In the genomic region with DNA sequence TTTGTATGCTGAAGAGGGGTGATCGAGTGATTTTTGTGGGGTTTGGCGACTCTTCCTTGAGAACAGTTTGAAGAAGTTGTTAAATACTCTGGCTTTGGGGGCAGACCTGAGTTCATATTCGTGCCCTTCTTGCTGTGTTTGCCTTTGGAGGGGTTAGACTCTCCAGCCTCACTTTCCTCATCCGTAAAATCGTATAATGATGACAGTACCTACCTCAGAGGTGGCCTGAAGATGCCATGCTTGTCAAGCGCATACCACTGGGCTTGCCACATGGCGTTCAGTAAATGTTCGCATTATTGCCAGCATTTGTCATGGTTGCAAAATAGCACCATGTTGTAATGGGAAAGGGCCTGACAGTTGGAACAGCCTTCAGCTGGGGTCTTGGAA, we compare ENCODE assay signal across 8 cellular contexts. TPM values are rescaled to one million over a fixed set of nuclear protein-coding genes. Genes with fewer than 3 reads are reported as not detected.
DNase-seq lines count a peak whose midpoint lies in the region; FAIRE-seq and TF ChIP-seq lines count a peak whose summit lies in the region.

No MANE protein-coding gene starts in this region.

- H3K27ac Mint-ChIP-seq in dendritic cell treated with granulocyte-macrophage colony-stimulating factor and Interleukin-4, amounts not matched to agents 40 ng/mL and 50 ng/mL, for 4 days, result peak overlapping the region; percentile 86

- H3K36me3 Mint-ChIP-seq in dendritic cell treated with granulocyte-macrophage colony-stimulating factor and Interleukin-4, amounts not matched to agents 40 ng/mL and 50 ng/mL, for 4 days (ENCODE audit: low read depth), result peaks cover 7% of the 10 kb centered on the region

- TF ChIP-seq POLR2A in thyroid gland (IDR thresholded peaks at IDR 0.05), result no peak

- H3K27ac ChIP-seq in AG04450 (ENCODE audit: low read depth, low read length), result peak overlapping the region; percentile 82
- H3K27ac ChIP-seq in HL-60 (replicated peaks), result peak overlapping the region; percentile 82
- peak overlapping the region; percentile 78 to 93 (median 82) for H3K27ac ChIP-seq in thyroid gland

- H3K4me3 ChIP-seq in AG04450 (ENCODE audit: low read depth, low read length), result peak overlapping the region; percentile 90
- H3K4me3 ChIP-seq in HL-60 (replicated peaks; ENCODE audit: insufficient read depth, low read length), result peak overlapping the region; percentile 73
- peak overlapping the region in 2 of 3 donors; percentile 91 to 95 for H3K4me3 ChIP-seq in thyroid gland (replicated peaks in 1 of 3)

- FAIRE-seq in D721Med (lab: Jason Lieb, UNC), result no peak

- H3K9me3 Mint-ChIP-seq in dendritic cell treated with granulocyte-macrophage colony-stimulating factor and Interleukin-4, amounts not matched to agents 40 ng/mL and 50 ng/mL, for 4 days, result no peaks in the 10 kb centered on the region

- DNase-seq in AG04450 (ENCODE audit: low read depth, low spot score), result no peak
- DNase-seq in HL-60 (ENCODE audit: low read depth in 1 of 2, low spot score in 1 of 2), result peak in 1 of 2 experiments; percentile 88
- peak in 3 of 5 donors; percentile 17 to 52 (median 39) for DNase-seq in T-helper 1 cell
- peak; percentile 57 to 77 for DNase-seq in lung microvascular endothelial cell (ENCODE audit: low read depth in 2 of 2)
- DNase-seq in thyroid gland, result no peak
- DNase-seq in D721Med (ENCODE audit: insufficient read length, low spot score), result no peak
- DNase-seq in middle frontal gyrus (ENCODE audit: extremely low spot score, low spot score), result no peak

- peaks cover 21% of the 10 kb centered on the region for H3K27me3 Mint-ChIP-seq in dendritic cell treated with granulocyte-macrophage colony-stimulating factor and Interleukin-4, amounts not matched to agents 40 ng/mL and 50 ng/mL, for 4 days

- POLR2A ChIA-PET in AG04450 (lab: Yijun Ruan, JAX), result interaction anchor here (1.4 to 2.4 kb wide), 3 partner anchors 12 to 146 kb away, joined by 3 to 11 read pairs (median 8); a partner anchor contains a TSS

- WGBS in thyroid gland, 2 donors, result 30 to 31% methylated on average over 8 of the region's 8 CpGs

- intact Hi-C loops in dendritic cell treated with granulocyte-macrophage colony-stimulating factor and Interleukin-4, amounts not matched to agents 40 ng/mL and 50 ng/mL, for 4 days (cut with micrococcal nuclease), result loop anchor here (5.0 kb wide), 1 partner anchor 138 kb away; no protein-coding TSS in a partner anchor
- intact Hi-C loops in thyroid gland (cut with DNase I), result loop anchor here (5.0 kb wide), 1 partner anchor 253 kb away; no protein-coding TSS in a partner anchor

- no peak for TF ChIP-seq CTCF in AG04450 (IDR thresholded peaks at IDR 0.05; ENCODE audit: low read depth, low read length)
- TF ChIP-seq CTCF in HL-60 (IDR thresholded peaks at IDR 0.05; ENCODE audit: insufficient read depth, low read length), result no peak
- no peak for TF ChIP-seq CTCF in thyroid gland (IDR thresholded peaks at IDR 0.05)
- TF ChIP-seq CTCF in D721Med (IDR thresholded peaks at IDR 0.05; ENCODE audit: insufficient read depth, missing control alignments), result no peak

- H3K27me3 ChIP-seq in AG04450 (ENCODE audit: control insufficient read depth, insufficient read depth, low read length) (no peaks in the 10 kb centered on the region), HL-60 (ENCODE audit: insufficient read depth, poor library complexity, severe bottlenecking) (no peaks in the 10 kb centered on the region), thyroid gland (no peaks in the 10 kb centered on the region)

- peak overlapping the region; percentile 94 for H3K4me3 Mint-ChIP-seq in dendritic cell treated with granulocyte-macrophage colony-stimulating factor and Interleukin-4, amounts not matched to agents 40 ng/mL and 50 ng/mL, for 4 days

- CTCF ChIA-PET in AG04450 (lab: Charles Lee), result interaction anchor here (0.6 to 8.3 kb wide), 7 partner anchors 11 to 255 kb away, joined by 4 to 456 read pairs (median 17); no protein-coding TSS in a partner anchor

- no peaks in the 10 kb centered on the region for H3K36me3 ChIP-seq in thyroid gland

- peaks cover 32% of the 10 kb centered on the region for H3K4me1 Mint-ChIP-seq in dendritic cell treated with granulocyte-macrophage colony-stimulating factor and Interleukin-4, amounts not matched to agents 40 ng/mL and 50 ng/mL, for 4 days (ENCODE audit: low read depth)

- H3K9me3 ChIP-seq in AG04450 (ENCODE audit: control insufficient read depth, insufficient read depth, low read length), result no peaks in the 10 kb centered on the region; the same call in 1 of the 2 replicates
- no peaks in the 10 kb centered on the region for H3K9me3 ChIP-seq in thyroid gland

- peaks cover 11 to 15% of the 10 kb centered on the region in 2 donors for H3K4me1 ChIP-seq in thyroid gland

RNA-seq across cellular contexts. Expression of a gene that starts 1.3 kb away (rescaled TPM):
- polyA plus RNA-seq in AG04450 (2011; rRNA removed), result 29.5 and 39.7 TPM in 2 replicates
- 9.3 and 15.2 TPM in 2 replicates for polyA minus RNA-seq in AG04450 (2011; rRNA and poly(A)+ RNA removed)
- total RNA-seq in lung microvascular endothelial cell (18.7 and 27.9 TPM in 2 replicates), thyroid gland (10 to 100 TPM in 3 of 4 donors, 1 to 10 TPM in 1; 7.9 to 22.9 (median 16.4) TPM)

Comparison
In these comparisons a context has a peak if more than half of its experiments do, and no peak if none do; other contexts are left out.
1. DNase-seq: peak in T-helper 1 cell (3 of 5) and lung microvascular endothelial cell (2 of 2); none in AG04450 (single experiment), thyroid gland (0 of 2), D721Med (single experiment) and middle frontal gyrus (single experiment).
2. Peak in every context shown above with its lines, with median percentiles within 50 percentile points of each other: H3K27ac ChIP-seq and H3K4me3 ChIP-seq.